Comparison of ENCODE assay signal across 1 cellular context in the genomic region with DNA sequence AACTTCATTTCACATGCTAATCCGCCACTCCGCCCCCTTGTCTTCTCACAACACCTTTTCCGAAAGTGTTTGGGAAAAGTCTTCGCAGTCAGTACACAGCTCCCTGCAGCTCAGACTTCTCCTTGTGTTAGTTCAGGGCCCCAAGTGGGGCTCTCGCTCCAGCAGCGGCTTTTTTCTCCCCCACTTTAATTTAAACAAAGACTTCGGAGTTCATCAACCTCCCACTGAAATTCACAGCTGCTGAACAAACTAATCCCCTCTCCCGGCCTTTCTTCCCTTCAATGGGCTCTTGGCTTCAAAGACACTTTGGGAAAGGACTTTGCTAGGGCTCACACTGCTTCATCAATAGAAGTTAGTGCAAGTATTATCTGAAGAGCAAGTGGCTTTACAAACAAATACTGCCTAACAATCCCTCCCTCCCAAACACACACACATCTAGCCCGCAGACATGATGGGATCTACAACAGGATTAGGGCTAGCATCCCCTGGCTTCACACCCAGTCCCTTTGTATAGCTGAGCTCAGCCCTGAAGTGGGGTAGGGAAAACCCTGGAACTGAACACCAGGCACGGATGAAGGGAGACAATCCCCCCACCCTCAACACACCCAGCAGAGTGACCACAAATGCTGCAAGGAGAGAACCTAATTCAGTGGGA.
A peak's percentile ranks its signal among the peaks of the same experiment; 100 is the strongest.
TF ChIP-seq lines count a peak whose summit lies in the region.

No MANE protein-coding gene starts in this region.

TF ChIP-seq in GM23338, 12 proteins besides CTCF, POLR2A, EP300 and RAD21:
- TF ChIP-seq, protein P1, sequence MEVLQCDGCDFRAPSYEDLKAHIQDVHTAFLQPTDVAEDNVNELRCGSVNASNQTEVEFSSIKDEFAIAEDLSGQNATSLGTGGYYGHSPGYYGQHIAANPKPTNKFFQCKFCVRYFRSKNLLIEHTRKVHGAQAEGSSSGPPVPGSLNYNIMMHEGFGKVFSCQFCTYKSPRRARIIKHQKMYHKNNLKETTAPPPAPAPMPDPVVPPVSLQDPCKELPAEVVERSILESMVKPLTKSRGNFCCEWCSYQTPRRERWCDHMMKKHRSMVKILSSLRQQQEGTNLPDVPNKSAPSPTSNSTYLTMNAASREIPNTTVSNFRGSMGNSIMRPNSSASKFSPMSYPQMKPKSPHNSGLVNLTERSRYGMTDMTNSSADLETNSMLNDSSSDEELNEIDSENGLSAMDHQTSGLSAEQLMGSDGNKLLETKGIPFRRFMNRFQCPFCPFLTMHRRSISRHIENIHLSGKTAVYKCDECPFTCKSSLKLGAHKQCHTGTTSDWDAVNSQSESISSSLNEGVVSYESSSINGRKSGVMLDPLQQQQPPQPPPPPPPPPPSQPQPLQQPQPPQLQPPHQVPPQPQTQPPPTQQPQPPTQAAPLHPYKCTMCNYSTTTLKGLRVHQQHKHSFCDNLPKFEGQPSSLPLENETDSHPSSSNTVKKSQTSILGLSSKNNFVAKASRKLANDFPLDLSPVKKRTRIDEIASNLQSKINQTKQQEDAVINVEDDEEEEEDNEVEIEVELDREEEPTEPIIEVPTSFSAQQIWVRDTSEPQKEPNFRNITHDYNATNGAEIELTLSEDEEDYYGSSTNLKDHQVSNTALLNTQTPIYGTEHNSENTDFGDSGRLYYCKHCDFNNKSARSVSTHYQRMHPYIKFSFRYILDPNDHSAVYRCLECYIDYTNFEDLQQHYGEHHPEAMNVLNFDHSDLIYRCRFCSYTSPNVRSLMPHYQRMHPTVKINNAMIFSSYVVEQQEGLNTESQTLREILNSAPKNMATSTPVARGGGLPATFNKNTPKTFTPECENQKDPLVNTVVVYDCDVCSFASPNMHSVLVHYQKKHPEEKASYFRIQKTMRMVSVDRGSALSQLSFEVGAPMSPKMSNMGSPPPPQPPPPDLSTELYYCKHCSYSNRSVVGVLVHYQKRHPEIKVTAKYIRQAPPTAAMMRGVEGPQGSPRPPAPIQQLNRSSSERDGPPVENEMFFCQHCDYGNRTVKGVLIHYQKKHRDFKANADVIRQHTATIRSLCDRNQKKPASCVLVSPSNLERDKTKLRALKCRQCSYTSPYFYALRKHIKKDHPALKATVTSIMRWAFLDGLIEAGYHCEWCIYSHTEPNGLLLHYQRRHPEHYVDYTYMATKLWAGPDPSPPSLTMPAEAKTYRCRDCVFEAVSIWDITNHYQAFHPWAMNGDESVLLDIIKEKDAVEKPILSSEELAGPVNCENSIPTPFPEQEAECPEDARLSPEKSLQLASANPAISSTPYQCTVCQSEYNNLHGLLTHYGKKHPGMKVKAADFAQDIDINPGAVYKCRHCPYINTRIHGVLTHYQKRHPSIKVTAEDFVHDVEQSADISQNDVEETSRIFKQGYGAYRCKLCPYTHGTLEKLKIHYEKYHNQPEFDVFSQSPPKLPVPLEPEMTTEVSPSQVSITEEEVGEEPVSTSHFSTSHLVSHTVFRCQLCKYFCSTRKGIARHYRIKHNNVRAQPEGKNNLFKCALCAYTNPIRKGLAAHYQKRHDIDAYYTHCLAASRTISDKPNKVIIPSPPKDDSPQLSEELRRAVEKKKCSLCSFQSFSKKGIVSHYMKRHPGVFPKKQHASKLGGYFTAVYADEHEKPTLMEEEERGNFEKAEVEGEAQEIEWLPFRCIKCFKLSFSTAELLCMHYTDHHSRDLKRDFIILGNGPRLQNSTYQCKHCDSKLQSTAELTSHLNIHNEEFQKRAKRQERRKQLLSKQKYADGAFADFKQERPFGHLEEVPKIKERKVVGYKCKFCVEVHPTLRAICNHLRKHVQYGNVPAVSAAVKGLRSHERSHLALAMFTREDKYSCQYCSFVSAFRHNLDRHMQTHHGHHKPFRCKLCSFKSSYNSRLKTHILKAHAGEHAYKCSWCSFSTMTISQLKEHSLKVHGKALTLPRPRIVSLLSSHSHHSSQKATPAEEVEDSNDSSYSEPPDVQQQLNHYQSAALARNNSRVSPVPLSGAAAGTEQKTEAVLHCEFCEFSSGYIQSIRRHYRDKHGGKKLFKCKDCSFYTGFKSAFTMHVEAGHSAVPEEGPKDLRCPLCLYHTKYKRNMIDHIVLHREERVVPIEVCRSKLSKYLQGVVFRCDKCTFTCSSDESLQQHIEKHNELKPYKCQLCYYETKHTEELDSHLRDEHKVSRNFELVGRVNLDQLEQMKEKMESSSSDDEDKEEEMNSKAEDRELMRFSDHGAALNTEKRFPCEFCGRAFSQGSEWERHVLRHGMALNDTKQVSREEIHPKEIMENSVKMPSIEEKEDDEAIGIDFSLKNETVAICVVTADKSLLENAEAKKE (CRISPR knock-in tag; IDR thresholded peaks at IDR 0.05) = 0 out of 2 replicates have a peak, but pooled peaks have one; percentile 13
- TF ChIP-seq ZNF331 (CRISPR knock-in tag; IDR thresholded peaks at IDR 0.05; ENCODE audit: low read depth) = no peak
